In genomic region chr12:31728917-31729640, GRCh38 we compare ENCODE assay signal across 1 cellular context.
A peak's percentile ranks its signal among the peaks of the same experiment; 100 is the strongest.
TF ChIP-seq lines count a peak whose summit lies in the region.

AMN1 (minus strand) TSS chr12:31729021; CDS start chr12:31729008, 13 bp downstream.

TF ChIP-seq in HepG2, 621 proteins besides CTCF, POLR2A, EP300 and RAD21 (continued from another document and continues in another):
- TF ChIP-seq GMEB1 (CRISPR knock-in tag; IDR thresholded peaks at IDR 0.05; ENCODE audit: borderline replicate concordance) (peak; percentile 74; the same call in 1 of the 2 replicates), ZBTB34 (CRISPR knock-in tag; IDR thresholded peaks at IDR 0.05) (no peak), ZFAT (CRISPR knock-in tag; conservative IDR thresholded peaks at IDR 0.05) (no peak), SKIL (CRISPR knock-in tag; IDR thresholded peaks at IDR 0.05; ENCODE audit: borderline replicate concordance) (no peak), ZNF281 (CRISPR knock-in tag; IDR thresholded peaks at IDR 0.05; ENCODE audit: borderline replicate concordance) (peak; percentile 31; the same call in 1 of the 2 replicates), ZHX1 (CRISPR knock-in tag; IDR thresholded peaks at IDR 0.05; ENCODE audit: low read depth) (0 out of 2 replicates have a peak, but pooled peaks have one; percentile 51), ZFP36L2 (CRISPR knock-in tag; IDR thresholded peaks at IDR 0.05) (no peak), FOXC1 (CRISPR knock-in tag; IDR thresholded peaks at IDR 0.05; ENCODE audit: borderline replicate concordance) (peak; percentile 29; the same call in 1 of the 2 replicates), ZNF644 (CRISPR knock-in tag; IDR thresholded peaks at IDR 0.05; ENCODE audit: low read depth) (no peak), KAT2B (IDR thresholded peaks at IDR 0.05; ENCODE audit: borderline replicate concordance, low read depth, low read length) (no peak), MYC (CRISPR knock-in tag; IDR thresholded peaks at IDR 0.05; ENCODE audit: borderline replicate concordance) (peak; percentile 62; the same call in 1 of the 2 replicates), ZNF180 (CRISPR knock-in tag; IDR thresholded peaks at IDR 0.05; ENCODE audit: borderline replicate concordance, low read depth) (no peak), SYNCRIP (IDR thresholded peaks at IDR 0.05; ENCODE audit: insufficient read depth, low read depth, low read length) (no peak), MAF1 (CRISPR knock-in tag; IDR thresholded peaks at IDR 0.05; ENCODE audit: borderline replicate concordance) (no peak), HMG20B (CRISPR knock-in tag; conservative IDR thresholded peaks at IDR 0.05) (no peak), ZNF343 (CRISPR knock-in tag; IDR thresholded peaks at IDR 0.05) (peak; percentile 67; the same call in 1 of the 2 replicates), IKZF1 (IDR thresholded peaks at IDR 0.05) (no peak), SOX5 (CRISPR knock-in tag; IDR thresholded peaks at IDR 0.05; ENCODE audit: borderline replicate concordance) (peak; percentile 47; the same call in 1 of the 2 replicates), ZNF143 (CRISPR knock-in tag; IDR thresholded peaks at IDR 0.05) (peak; percentile 91), ZBTB26 (CRISPR knock-in tag; IDR thresholded peaks at IDR 0.05; ENCODE audit: borderline replicate concordance) (peak; percentile 52; the same call in 1 of the 2 replicates), SMARCC2 (IDR thresholded peaks at IDR 0.05) (no peak), AFF4 (CRISPR knock-in tag; IDR thresholded peaks at IDR 0.05) (no peak), ZNF550 (CRISPR knock-in tag; IDR thresholded peaks at IDR 0.05; ENCODE audit: borderline replicate concordance) (no peak), YY1 (IDR thresholded peaks at IDR 0.05; ENCODE audit: insufficient read depth, insufficient replicate concordance, low read depth, low read length) (peak; percentile 84), HNRNPH1 (optimal IDR thresholded peaks at IDR 0.05; ENCODE audit: low read depth, low read length) (no peak), POLR2AphosphoS5 (IDR thresholded peaks at IDR 0.05; ENCODE audit: low read depth, low read length) (peak; percentile 81), GLI4 (CRISPR knock-in tag; IDR thresholded peaks at IDR 0.05; ENCODE audit: borderline replicate concordance) (no peak), SRF (IDR thresholded peaks at IDR 0.05; ENCODE audit: low read depth, low read length) (no peak), ZBTB44 (CRISPR knock-in tag; IDR thresholded peaks at IDR 0.05) (no peak), ZBTB43 (CRISPR knock-in tag; conservative IDR thresholded peaks at IDR 0.05) (no peak; the same call in 1 of the 2 replicates), TIGD3 (CRISPR knock-in tag; IDR thresholded peaks at IDR 0.05; ENCODE audit: borderline replicate concordance) (no peak), ZNF672 (CRISPR knock-in tag; IDR thresholded peaks at IDR 0.05) (no peak), HMGA1 (CRISPR knock-in tag; conservative IDR thresholded peaks at IDR 0.05) (no peak)
- TF ChIP-seq, protein P1, sequence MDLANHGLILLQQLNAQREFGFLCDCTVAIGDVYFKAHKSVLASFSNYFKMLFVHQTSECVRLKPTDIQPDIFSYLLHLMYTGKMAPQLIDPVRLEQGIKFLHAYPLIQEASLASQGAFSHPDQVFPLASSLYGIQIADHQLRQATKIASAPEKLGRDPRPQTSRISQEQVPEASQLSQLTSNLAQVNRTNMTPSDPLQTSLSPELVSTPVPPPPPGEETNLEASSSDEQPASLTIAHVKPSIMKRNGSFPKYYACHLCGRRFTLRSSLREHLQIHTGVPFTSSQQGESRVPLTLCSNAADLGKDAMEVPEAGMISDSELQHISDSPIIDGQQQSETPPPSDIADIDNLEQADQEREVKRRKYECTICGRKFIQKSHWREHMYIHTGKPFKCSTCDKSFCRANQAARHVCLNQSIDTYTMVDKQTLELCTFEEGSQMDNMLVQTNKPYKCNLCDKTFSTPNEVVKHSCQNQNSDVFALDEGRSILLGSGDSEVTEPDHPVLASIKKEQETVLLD (CRISPR knock-in tag; IDR thresholded peaks at IDR 0.05; ENCODE audit: low read depth) = no peak
